Comparison of ENCODE assay signal across 8 cellular contexts in genomic region chr11:122697636-122698167, GRCh38. TPM values are rescaled to one million over a fixed set of nuclear protein-coding genes. Genes with fewer than 3 reads are reported as not detected.
DNase-seq lines count a peak whose midpoint lies in the region; ATAC-seq, FAIRE-seq and TF ChIP-seq lines count a peak whose summit lies in the region.

No MANE protein-coding gene starts in this region.

- no peak overlapping the region for H3K27ac ChIP-seq in left ventricle myocardium inferior (replicated peaks)
- no peak overlapping the region for H3K27ac ChIP-seq in SJCRH30

- DNase-seq in Right ventricle myocardium superior (no peak), left ventricle myocardium inferior (no peak), RCC 7860 (ENCODE audit: low spot score) (peak; percentile 74), epithelial cell of esophagus (ENCODE audit: low read depth) (peak; percentile 91), SJCRH30 (no peak), NCI-H1092 (lab: John Stamatoyannopoulos, UW) (no peak), occipital lobe (lab: John Stamatoyannopoulos, UW) (no peak)

- no peak for FAIRE-seq in RCC 7860 (lab: Jason Lieb, UNC)

- H3K4me3 ChIP-seq in left ventricle myocardium inferior, result no peak overlapping the region
- no peak overlapping the region for H3K4me3 ChIP-seq in epithelial cell of esophagus (ENCODE audit: low read length)
- H3K4me3 ChIP-seq in SJCRH30, result no peak overlapping the region

- TF ChIP-seq CTCF in left ventricle myocardium inferior (IDR thresholded peaks at IDR 0.05; ENCODE audit: borderline replicate concordance) (no peak), epithelial cell of esophagus (IDR thresholded peaks at IDR 0.05; ENCODE audit: insufficient read depth, low read depth, low read length, missing control alignments) (no peak)

- H3K27me3 ChIP-seq in left ventricle myocardium inferior (ENCODE audit: low read depth), result no peaks in the 10 kb centered on the region
- no peaks in the 10 kb centered on the region for H3K27me3 ChIP-seq in SJCRH30

- intact Hi-C loops in Right ventricle myocardium superior (cut with DNase I) (no loop called here), left ventricle myocardium inferior (cut with micrococcal nuclease) (no loop called here)

- H3K36me3 ChIP-seq in left ventricle myocardium inferior (no peaks in the 10 kb centered on the region), SJCRH30 (no peaks in the 10 kb centered on the region)

- no peaks in the 10 kb centered on the region for H3K9me3 ChIP-seq in left ventricle myocardium inferior (replicated peaks)
- no peaks in the 10 kb centered on the region for H3K9me3 ChIP-seq in SJCRH30 (replicated peaks)

- ATAC-seq in Right ventricle myocardium superior (ENCODE audit: poor library complexity), result peak; percentile 34
- ATAC-seq in HG03064 (IDR thresholded peaks at IDR 0.05; ENCODE audit: low read depth, unreplicated experiment), result peak; percentile 86

- H3K4me1 ChIP-seq in left ventricle myocardium inferior, result peaks cover 1% of the 10 kb centered on the region
- no peaks in the 10 kb centered on the region for H3K4me1 ChIP-seq in SJCRH30

RNA-seq across cellular contexts. Expression of gene UBASH3B, which starts 42.2 kb away (rescaled TPM):
- total RNA-seq in Right ventricle myocardium superior (2.5 TPM), left ventricle myocardium inferior (2.6 TPM), occipital lobe (23.4 TPM)
- 0.38 TPM in 2 replicates for total RNA-seq in SJCRH30 (2014; rRNA removed; shearing (Covaris generic))

Comparison
In these comparisons a context has a peak if more than half of its experiments do, and no peak if none do; other contexts are left out.
1. DNase-seq: peak in RCC 7860 (single experiment) and epithelial cell of esophagus (single experiment); none in Right ventricle myocardium superior (single experiment), left ventricle myocardium inferior (single experiment), SJCRH30 (0 of 2), NCI-H1092 (single experiment) and occipital lobe (single experiment).